Comparison of ENCODE assay signal across 5 cellular contexts in the genomic region with DNA sequence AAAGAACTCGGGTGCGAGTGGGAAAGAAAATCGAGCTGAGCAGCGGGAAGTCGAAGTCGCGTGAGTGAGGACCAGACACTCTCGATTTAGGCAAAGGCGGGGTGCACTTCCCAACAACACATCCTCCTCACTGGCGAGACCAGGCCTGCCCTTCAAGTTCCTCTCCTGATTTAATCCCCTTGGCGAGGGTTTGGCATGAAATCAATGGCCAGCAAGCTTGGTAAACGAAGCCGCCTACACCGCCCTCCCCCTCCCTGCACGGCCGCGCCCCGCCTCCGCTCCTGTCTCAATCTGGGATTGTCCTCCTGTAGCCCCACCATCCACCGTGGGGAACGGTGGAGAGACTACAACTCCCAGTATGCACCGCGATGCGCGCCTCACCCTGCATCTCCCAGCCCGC. TPM values are rescaled to one million over a fixed set of nuclear protein-coding genes. Genes with fewer than 3 reads are reported as not detected.
"Had no signal": no experiment of that assay in that cellular context is flagged by ENCODE, and none has a peak within 500 bp of the region (broad histone marks: within the 10 kb centered on the region; RNA-seq: fewer than 3 reads in every experiment).

A gene with protein sequence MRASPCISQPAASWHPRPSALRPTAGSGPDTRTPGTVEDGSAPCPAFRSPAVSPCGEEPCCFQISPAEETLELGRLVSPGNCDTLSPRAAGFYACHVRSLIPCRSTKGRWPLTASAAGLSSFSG (plus strand): TSS at position 301 of the 400 bp plus-strand sequence. CDS start 68 bp downstream, at position 369.

RNA-seq across cellular contexts. Expression of the gene that starts here (rescaled TPM):
- total RNA-seq: GM23248, H7, HepG2, HFFc6 had no signal
- polyA plus RNA-seq: GM23248, HepG2, IgD-negative memory B cell had no signal
